ENCODE assay signal across 10 cellular contexts in the genomic region with DNA sequence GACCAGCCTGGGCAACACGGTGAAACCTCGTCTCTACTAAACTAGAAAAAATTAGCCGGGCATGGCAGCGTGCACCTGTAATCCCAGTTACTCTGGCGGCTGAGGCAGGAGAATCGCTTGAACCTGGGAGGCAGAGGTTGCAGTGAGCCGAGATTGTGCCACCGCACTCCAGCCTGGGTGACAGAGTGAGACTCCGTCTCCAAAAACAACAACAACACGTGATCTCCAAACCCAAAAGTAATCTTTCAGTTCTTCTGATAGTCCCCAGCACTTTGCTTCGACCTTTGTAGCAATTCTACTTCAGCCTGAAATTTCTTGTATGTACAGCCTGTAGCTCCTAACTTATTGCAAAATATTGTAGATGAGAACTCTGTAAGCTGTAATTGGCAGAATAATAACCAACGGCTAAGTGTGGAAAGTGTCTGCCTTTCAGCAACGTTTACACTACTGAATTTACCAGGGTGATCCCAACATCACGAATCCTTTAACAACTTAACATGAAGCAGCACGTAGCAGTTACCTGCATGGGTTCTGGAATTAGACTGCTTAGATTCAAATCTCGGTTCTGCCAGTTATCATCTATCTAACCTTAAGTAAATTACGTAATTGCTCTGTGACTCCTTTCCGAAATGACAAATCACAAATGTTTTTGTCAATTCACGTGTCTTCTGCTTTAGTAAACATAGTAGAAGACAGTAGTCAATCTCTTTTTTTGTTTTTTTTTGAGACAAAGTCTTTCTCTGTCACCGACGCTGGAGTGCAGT. TPM values are rescaled to one million over a fixed set of nuclear protein-coding genes. Genes with fewer than 3 reads are reported as not detected.
DNase-seq lines count a peak whose midpoint lies in the region; ATAC-seq, FAIRE-seq and TF ChIP-seq lines count a peak whose summit lies in the region.
"Not testable (repeated sequence)": the region's sequence is repeated elsewhere in the genome, so short reads cannot be mapped to it uniquely, and the experiment has no call there.
"Had no signal": no experiment of that assay in that cellular context is flagged by ENCODE, and none has a peak within 500 bp of the region (broad histone marks: within the 10 kb centered on the region; RNA-seq: fewer than 3 reads in every experiment).

No MANE protein-coding gene starts in this region.

- in situ Hi-C loops in K562 (cut with MboI): not testable (repeated sequence)

- not testable (repeated sequence) for H2BK15ac ChIP-seq in neuronal stem cell (ENCODE audit: low read length)

- H3K79me2 ChIP-seq in PC-9 (ENCODE audit: low read depth); K562 (ENCODE audit: control insufficient read depth, insufficient read depth, low read length): not testable (repeated sequence)

- H3K23ac ChIP-seq in neuronal stem cell (ENCODE audit: low read depth, low read length, poor library complexity): not testable (repeated sequence)

- not testable (repeated sequence) for H3K14ac ChIP-seq in neuronal stem cell (ENCODE audit: low read length)

- not testable (repeated sequence) for H3K4me1 ChIP-seq in PC-9 (replicated peaks; ENCODE audit: insufficient read depth); K562 (replicated peaks in 1 of 2; ENCODE audit: control insufficient read depth in 2 of 2, insufficient read depth in 2 of 2, low read length in 2 of 2); neuronal stem cell (ENCODE audit: control insufficient read depth in 2 of 2, insufficient read depth in 1 of 2, low read depth in 1 of 2, low read length in 2 of 2); suprapubic skin

- H3K4me3 Mint-ChIP-seq in CD14-positive monocyte: peak overlapping the region; percentile 93 to 96
- H3K4me3 Mint-ChIP-seq in activated CD8-positive, alpha-beta T cell treated with anti-CD3 and anti-CD28 coated beads for 36 hours: peak overlapping the region; percentile 90
- H3K4me3 Mint-ChIP-seq in immature natural killer cell: peak overlapping the region; percentile 36 to 96 (median 95)

- TF ChIP-seq EP300 in K562 (IDR thresholded peaks at IDR 0.05; ENCODE audit: low read length); suprapubic skin (IDR thresholded peaks at IDR 0.05): not testable (repeated sequence)

- not testable (repeated sequence) for DNase-seq in CD14-positive monocyte (ENCODE audit: low spot score); PC-9; activated CD8-positive, alpha-beta T cell treated with anti-CD3 and anti-CD28 coated beads for 36 hours; immature natural killer cell; neuronal stem cell (ENCODE audit: low spot score); suprapubic skin (ENCODE audit: low spot score in 2 of 2)
- DNase-seq in HT-29 (ENCODE audit: low spot score) (peak; percentile 32), K562 (ENCODE audit: extremely low read depth in 1 of 4, low spot score in 3 of 4) (peak in 1 of 4 experiments; percentile 6)

- peak overlapping the region; percentile 66; the same call in 1 of the 2 replicates for H3K4me3 ChIP-seq in PC-9
- H3K4me3 ChIP-seq in K562; neuronal stem cell (ENCODE audit: low read length in 2 of 2): not testable (repeated sequence)
- H3K4me3 ChIP-seq in suprapubic skin: peak overlapping the region; percentile 52

- H3K36me3 ChIP-seq in PC-9 (ENCODE audit: low read depth); K562 (ENCODE audit: control insufficient read depth, insufficient read depth, low read length); neuronal stem cell (replicated peaks in 1 of 2; ENCODE audit: control insufficient read depth in 2 of 2, insufficient read depth in 2 of 2, low read length in 2 of 2); suprapubic skin: not testable (repeated sequence)

- H3K79me1 ChIP-seq in neuronal stem cell (ENCODE audit: low read depth, low read length): not testable (repeated sequence)

- H3K27ac Mint-ChIP-seq in CD14-positive monocyte: peak overlapping the region in 6 of 7 donors; percentile 87 to 98 (median 92)
- H3K27ac Mint-ChIP-seq in activated CD8-positive, alpha-beta T cell treated with anti-CD3 and anti-CD28 coated beads for 36 hours: peak overlapping the region; percentile 94
- H3K27ac Mint-ChIP-seq in immature natural killer cell: peak overlapping the region in 5 of 6 donors; percentile 19 to 96 (median 51)

- WGBS in K562 (ENCODE audit: insufficient coverage, low coverage, missing lambda C conversion rate): 67% methylated on average over 19 of the region's 21 CpGs
- WGBS in neuronal stem cell (ENCODE audit: extremely low coverage in 2 of 2, insufficient read length in 2 of 2, insufficient replicate concordance in 1 of 2), 2 donors: no CpG with 5 or more reads among the region's 21 CpGs
- WGBS in suprapubic skin: 48% methylated on average over 21 of the region's 21 CpGs

- H2BK12ac ChIP-seq in neuronal stem cell (ENCODE audit: low read length): not testable (repeated sequence)

- intact Hi-C loops in CD14-positive monocyte (cut with micrococcal nuclease); PC-9 (cut with micrococcal nuclease; ENCODE audit: unreplicated experiment); activated CD8-positive, alpha-beta T cell treated with anti-CD3 and anti-CD28 coated beads for 36 hours (cut with micrococcal nuclease); K562 (cut with micrococcal nuclease): not testable (repeated sequence)

- H3F3A ChIP-seq in PC-9 (ENCODE audit: insufficient read depth, low read depth): not testable (repeated sequence)

- H4K91ac ChIP-seq in neuronal stem cell (ENCODE audit: low read depth, low read length, poor library complexity): not testable (repeated sequence)

- not testable (repeated sequence) for H3K27me3 ChIP-seq in PC-9 (ENCODE audit: insufficient read depth, low read depth); K562 (ENCODE audit: control insufficient read depth in 2 of 2, insufficient read depth in 2 of 2, low read length in 2 of 2); neuronal stem cell (ENCODE audit: control insufficient read depth in 3 of 3, insufficient read depth in 3 of 3, low read depth in 1 of 3, low read length in 3 of 3); suprapubic skin

- H3K4ac ChIP-seq in neuronal stem cell (ENCODE audit: low read length): not testable (repeated sequence)

- not testable (repeated sequence) for H3K27me3 Mint-ChIP-seq in CD14-positive monocyte (ENCODE audit: low read depth in 3 of 3); activated CD8-positive, alpha-beta T cell treated with anti-CD3 and anti-CD28 coated beads for 36 hours; immature natural killer cell (ENCODE audit: low read depth in 3 of 3)

- not testable (repeated sequence) for H2AFZ ChIP-seq in PC-9
- H2AFZ ChIP-seq in K562 (ENCODE audit: low read depth, low read length) (peak overlapping the region; percentile 77), neuronal stem cell (ENCODE audit: low read length) (peak overlapping the region; percentile 19)

- H3K9me3 ChIP-seq in PC-9 (ENCODE audit: insufficient read depth, low read depth); K562 (replicated peaks; ENCODE audit: control insufficient read depth, insufficient read depth, low read depth, low read length); neuronal stem cell (replicated peaks in 1 of 2; ENCODE audit: control insufficient read depth in 2 of 2, insufficient read depth in 1 of 2, low read depth in 1 of 2, low read length in 2 of 2); suprapubic skin: not testable (repeated sequence)

- H3K36me3 Mint-ChIP-seq in CD14-positive monocyte; activated CD8-positive, alpha-beta T cell treated with anti-CD3 and anti-CD28 coated beads for 36 hours (ENCODE audit: low read depth); immature natural killer cell: not testable (repeated sequence)

- not testable (repeated sequence) for FAIRE-seq in K562 (lab: Jason Lieb, UNC)

- TF ChIP-seq RAD21 in K562 (CRISPR knock-in tag; conservative IDR thresholded peaks at IDR 0.05 in 1 of 2, IDR thresholded peaks at IDR 0.05 in 1 of 2): not testable (repeated sequence)

- H2BK5ac ChIP-seq in neuronal stem cell (ENCODE audit: low read length): not testable (repeated sequence)

- TF ChIP-seq CTCF in CD14-positive monocyte (IDR thresholded peaks at IDR 0.05); PC-9 (conservative IDR thresholded peaks at IDR 0.05); activated CD8-positive, alpha-beta T cell treated with anti-CD3 and anti-CD28 coated beads for 36 hours (IDR thresholded peaks at IDR 0.05); K562 (IDR thresholded peaks at IDR 0.05 in 2 of 3, conservative IDR thresholded peaks at IDR 0.05 in 1 of 3; ENCODE audit: insufficient read depth in 2 of 3, low read depth in 1 of 3, low read length in 3 of 3); suprapubic skin (IDR thresholded peaks at IDR 0.05): not testable (repeated sequence)

- not testable (repeated sequence) for H3K18ac ChIP-seq in neuronal stem cell (ENCODE audit: low read length)

- H4K20me1 ChIP-seq in PC-9 (ENCODE audit: insufficient read depth); K562 (replicated peaks; ENCODE audit: control insufficient read depth, insufficient read depth, low read length): not testable (repeated sequence)

- H4K8ac ChIP-seq in neuronal stem cell (ENCODE audit: low read depth, low read length): not testable (repeated sequence)

- CTCF ChIA-PET in PC-9 (lab: Charles Lee); activated CD8-positive, alpha-beta T cell treated with anti-CD3 and anti-CD28 coated beads for 36 hours (lab: Charles Lee); K562 (lab: Yijun Ruan, JAX; ENCODE audit: low intra/inter-chr PET ratio): not testable (repeated sequence)

- TF ChIP-seq POLR2A in K562 (conservative IDR thresholded peaks at IDR 0.05); suprapubic skin (IDR thresholded peaks at IDR 0.05): not testable (repeated sequence)

- H2AK5ac ChIP-seq in neuronal stem cell (ENCODE audit: low read depth, low read length): not testable (repeated sequence)

- not testable (repeated sequence) for H3K4me1 Mint-ChIP-seq in CD14-positive monocyte; activated CD8-positive, alpha-beta T cell treated with anti-CD3 and anti-CD28 coated beads for 36 hours (ENCODE audit: low read depth)
- peaks cover 7 to 14% of the 10 kb centered on the region in 2 donors for H3K4me1 Mint-ChIP-seq in immature natural killer cell

- peak overlapping the region; percentile 55; the same call in 1 of the 2 replicates for H3K4me2 ChIP-seq in PC-9
- peak overlapping the region; percentile 32 for H3K4me2 ChIP-seq in K562 (ENCODE audit: insufficient read depth, low read length)
- not testable (repeated sequence) for H3K4me2 ChIP-seq in neuronal stem cell (ENCODE audit: insufficient read depth, low read length, poor library complexity, severe bottlenecking)

- POLR2A ChIA-PET in PC-9 (lab: Charles Lee; ENCODE audit: unreplicated experiment); activated CD8-positive, alpha-beta T cell treated with anti-CD3 and anti-CD28 coated beads for 36 hours (lab: Charles Lee); K562 (lab: Yijun Ruan, JAX): not testable (repeated sequence)

- H3K9me3 Mint-ChIP-seq in CD14-positive monocyte; activated CD8-positive, alpha-beta T cell treated with anti-CD3 and anti-CD28 coated beads for 36 hours; immature natural killer cell: not testable (repeated sequence)

- 0 out of 2 replicates have a peak overlapping the region, but pooled peaks have one; percentile 45 for H3K27ac ChIP-seq in PC-9
- H3K27ac ChIP-seq in K562 (ENCODE audit: extremely low read depth, low read depth, low read length); neuronal stem cell (replicated peaks; ENCODE audit: low read length): not testable (repeated sequence)
- peak overlapping the region; percentile 79 for H3K27ac ChIP-seq in suprapubic skin

- BruUV-seq in PC-9 (replicated peaks; lab: Mats Ljungman, UMichigan); K562 (replicated peaks; lab: Mats Ljungman, UMichigan): not testable (repeated sequence)

- not testable (repeated sequence) for H2BK120ac ChIP-seq in neuronal stem cell (ENCODE audit: low read depth, low read length)

- H3K9me2 ChIP-seq in PC-9 (ENCODE audit: insufficient read depth): not testable (repeated sequence)

- not testable (repeated sequence) for ATAC-seq in activated CD8-positive, alpha-beta T cell treated with anti-CD3 and anti-CD28 coated beads for 36 hours; K562

- H3K9ac ChIP-seq in K562 (ENCODE audit: insufficient read depth in 1 of 2, low read depth in 2 of 2, low read length in 2 of 2): peak overlapping the region; percentile 52 to 68; a peak in 3 of 4 replicates
- H3K9ac ChIP-seq in neuronal stem cell (ENCODE audit: low read depth, low read length, poor library complexity): not testable (repeated sequence)

- not testable (repeated sequence) for H3K9me1 ChIP-seq in K562 (ENCODE audit: control insufficient read depth, insufficient read depth, low read length)

RNA-seq across cellular contexts. Expression of gene MRPL45, which starts 1.2 kb away (rescaled TPM):
- polyA plus RNA-seq in CD14-positive monocyte (10 to 100 TPM; 19.8 to 20.8 TPM), K562 (2011; rRNA removed) (83.6 and 120 TPM in 2 replicates), K562 (2014; fragmentation: Illumina TruSeq; extraction: Trizol) (99.3 and 107 TPM in 2 replicates), K562 (2014; fragmentation: Nextera tagmentation; extraction: Ambion mirVana) (100 to 1,000 TPM; 209 to 228 TPM), K562 (2014; rRNA removed) (76.8 and 78.1 TPM in 2 replicates), immature natural killer cell (10 to 100 TPM; 18.4 to 27.8 (median 26.6) TPM)
- 81.6 and 82.3 TPM in 2 replicates for total RNA-seq in HT-29 (2014; rRNA removed; shearing (Covaris generic))
- total RNA-seq in PC-9 (2021) (50.6 and 56.2 TPM in 2 replicates), K562 (2014; rRNA removed) (64.5 and 66.1 TPM in 2 replicates), K562 (2014; rRNA removed; fragmentation: Illumina TruSeq; extraction: Trizol) (55.2 and 61.1 TPM in 2 replicates), K562 (2015; rRNA removed; fragmentation: Illumina TruSeq; extraction: Trizol) (45.5 and 48.4 TPM in 2 replicates), K562 (2021) (62.8 and 64.4 TPM in 2 replicates), suprapubic skin (10 to 100 TPM; 30.3 to 37.4 (median 32.8) TPM)
- 10 to 100 TPM; 54.3 to 54.6 TPM for total RNA-seq in activated CD8-positive, alpha-beta T cell treated with anti-CD3 and anti-CD28 coated beads for 36 hours
- 16.8 and 20.5 TPM in 2 replicates for total RNA-seq in K562 (2011; cell fraction: chromatin; rRNA removed; ENCODE audit: low replicate concordance)
- total RNA-seq in K562 (2011; cell fraction: nucleolus; rRNA removed): 16.2 and 17.8 TPM in 2 replicates
- 19.4 and 25.2 TPM in 2 replicates for total RNA-seq in K562 (2011; cell fraction: nucleoplasm; rRNA removed)
- 61.6 and 70.5 TPM in 2 replicates for polyA plus RNA-seq in K562 (2011; cell fraction: cytosol; rRNA removed)
- 24.5 and 28.4 TPM in 2 replicates for polyA plus RNA-seq in K562 (2011; cell fraction: nucleus; rRNA removed)
- 54.3 and 82.3 TPM in 2 replicates for polyA plus RNA-seq in K562 (2012)
- polyA minus RNA-seq in K562 (2011; rRNA and poly(A)+ RNA removed): 83.4 and 106 TPM in 2 replicates
- polyA minus RNA-seq in K562 (2011; cell fraction: cytosol; rRNA and poly(A)+ RNA removed): 23.3 and 35.5 TPM in 2 replicates
- polyA minus RNA-seq in K562 (2011; cell fraction: nucleus; rRNA and poly(A)+ RNA removed): 4.7 and 8.6 TPM in 2 replicates
- polyA plus RNA-seq in neuronal stem cell (2013, experiment 1 of 2): 55.5 TPM
- polyA plus RNA-seq in neuronal stem cell (2013, experiment 2 of 2): 56.9 TPM

RNA-seq across cellular contexts. Expression of gene GPR179, which starts 48.0 kb away (rescaled TPM):
- polyA plus RNA-seq in CD14-positive monocyte (not detected), K562 (2011; rRNA removed) (not detected in 2 replicates), K562 (2014; fragmentation: Illumina TruSeq; extraction: Trizol) (not detected in 2 replicates), K562 (2014; fragmentation: Nextera tagmentation; extraction: Ambion mirVana) (not detected), K562 (2014; rRNA removed) (not detected in 2 replicates), immature natural killer cell (not detected)
- total RNA-seq in HT-29 (2014; rRNA removed; shearing (Covaris generic)): 0.03 and 0.13 TPM in 2 replicates
- total RNA-seq in PC-9 (2021) (0.57 and 0.58 TPM in 2 replicates), K562 (2014; rRNA removed) (not detected in 2 replicates), K562 (2014; rRNA removed; fragmentation: Illumina TruSeq; extraction: Trizol) (not detected in 2 replicates), K562 (2015; rRNA removed; fragmentation: Illumina TruSeq; extraction: Trizol) (not detected in 2 replicates), K562 (2021) (not detected in 2 replicates), suprapubic skin (under 1 TPM in 1 of 4 donors, not detected in 3; 0.17 TPM)
- under 1 TPM in 1 of 2 experiments, not detected in 1; 0.07 TPM for total RNA-seq in activated CD8-positive, alpha-beta T cell treated with anti-CD3 and anti-CD28 coated beads for 36 hours
- total RNA-seq in K562 (2011; cell fraction: chromatin; rRNA removed; ENCODE audit: low replicate concordance): 0.05 TPM in 1 of 2 replicates, not detected in the other
- total RNA-seq in K562 (2011; cell fraction: nucleolus; rRNA removed): 0.53 TPM in 1 of 2 replicates, not detected in the other
- 0.07 TPM in 1 of 2 replicates, not detected in the other for total RNA-seq in K562 (2011; cell fraction: nucleoplasm; rRNA removed)
- polyA plus RNA-seq in K562 (2011; cell fraction: cytosol; rRNA removed): not detected in 2 replicates
- polyA plus RNA-seq in K562 (2011; cell fraction: nucleus; rRNA removed): not detected in 2 replicates
- 0.01 and 0.04 TPM in 2 replicates for polyA plus RNA-seq in K562 (2012)
- not detected in 2 replicates for polyA minus RNA-seq in K562 (2011; rRNA and poly(A)+ RNA removed)
- polyA minus RNA-seq in K562 (2011; cell fraction: cytosol; rRNA and poly(A)+ RNA removed): not detected in 2 replicates
- polyA minus RNA-seq in K562 (2011; cell fraction: nucleus; rRNA and poly(A)+ RNA removed): not detected in 2 replicates
- polyA plus RNA-seq in neuronal stem cell (2013, experiment 1 of 2): 0.03 TPM
- 0.04 TPM for polyA plus RNA-seq in neuronal stem cell (2013, experiment 2 of 2)
- total RNA-seq: right atrium auricular region, SJCRH30 had no signal

RNA-seq across cellular contexts. Expression of gene SOCS7, which starts 55.9 kb away (rescaled TPM):
- polyA plus RNA-seq in CD14-positive monocyte (under 1 TPM; 0.14 to 0.15 TPM), K562 (2011; rRNA removed) (5.4 and 8.2 TPM in 2 replicates), K562 (2014; fragmentation: Illumina TruSeq; extraction: Trizol) (7.9 and 10.2 TPM in 2 replicates), K562 (2014; fragmentation: Nextera tagmentation; extraction: Ambion mirVana) (1 to 10 TPM in 1 of 2 experiments, under 1 TPM in 1; 0.94 to 1.3 TPM), K562 (2014; rRNA removed) (5.4 TPM in 2 replicates), immature natural killer cell (under 1 TPM; 0.62 to 0.77 (median 0.64) TPM)
- total RNA-seq in HT-29 (2014; rRNA removed; shearing (Covaris generic)): 28.8 and 36.2 TPM in 2 replicates
- total RNA-seq in PC-9 (2021) (14.2 and 19.6 TPM in 2 replicates), K562 (2014; rRNA removed) (4.2 and 6.0 TPM in 2 replicates), K562 (2014; rRNA removed; fragmentation: Illumina TruSeq; extraction: Trizol) (9.9 and 10.5 TPM in 2 replicates), K562 (2015; rRNA removed; fragmentation: Illumina TruSeq; extraction: Trizol) (9.5 and 10.3 TPM in 2 replicates), K562 (2021) (11.6 and 14.5 TPM in 2 replicates), suprapubic skin (10 to 100 TPM; 20.7 to 44.9 (median 37.1) TPM)
- 10 to 100 TPM; 18.0 to 18.9 TPM for total RNA-seq in activated CD8-positive, alpha-beta T cell treated with anti-CD3 and anti-CD28 coated beads for 36 hours
- total RNA-seq in K562 (2011; cell fraction: chromatin; rRNA removed; ENCODE audit: low replicate concordance): 23.4 and 30.0 TPM in 2 replicates
- total RNA-seq in K562 (2011; cell fraction: nucleolus; rRNA removed): 14.3 and 15.9 TPM in 2 replicates
- total RNA-seq in K562 (2011; cell fraction: nucleoplasm; rRNA removed): 17.7 and 18.2 TPM in 2 replicates
- 5.8 and 10.3 TPM in 2 replicates for polyA plus RNA-seq in K562 (2011; cell fraction: cytosol; rRNA removed)
- 5.4 and 12.7 TPM in 2 replicates for polyA plus RNA-seq in K562 (2011; cell fraction: nucleus; rRNA removed)
- 12.3 and 14.8 TPM in 2 replicates for polyA plus RNA-seq in K562 (2012)
- 12.9 and 15.3 TPM in 2 replicates for polyA minus RNA-seq in K562 (2011; rRNA and poly(A)+ RNA removed)
- 3.1 and 8.2 TPM in 2 replicates for polyA minus RNA-seq in K562 (2011; cell fraction: cytosol; rRNA and poly(A)+ RNA removed)
- 8.3 and 8.4 TPM in 2 replicates for polyA minus RNA-seq in K562 (2011; cell fraction: nucleus; rRNA and poly(A)+ RNA removed)
- polyA plus RNA-seq in neuronal stem cell (2013, experiment 1 of 2): 16.3 TPM
- polyA plus RNA-seq in neuronal stem cell (2013, experiment 2 of 2): 16.6 TPM
